Comparison of ENCODE assay signal across 12 cellular contexts in genomic region chr18:58967643-58968291, GRCh38.
DNase-seq lines count a peak whose midpoint lies in the region; ATAC-seq and TF ChIP-seq lines count a peak whose summit lies in the region.
"Had no signal": no experiment of that assay in that cellular context is flagged by ENCODE, and none has a peak within 500 bp of the region (broad histone marks: within the 10 kb centered on the region; RNA-seq: fewer than 3 reads in every experiment).

No MANE protein-coding gene starts in this region.

- peaks cover 22% of the 10 kb centered on the region; the same call in 1 of the 2 replicates for H3K79me2 ChIP-seq in OCI-LY7 (ENCODE audit: insufficient read depth, low read depth, low read length)

- peaks cover 63% of the 10 kb centered on the region for H3K4me1 ChIP-seq in OCI-LY7 (ENCODE audit: insufficient read depth, low read length, poor library complexity, severe bottlenecking)

- peaks cover 8% of the 10 kb centered on the region for H3K9me3 Mint-ChIP-seq in glutamatergic neuron (ENCODE audit: unreplicated experiment)

- peaks cover 23% of the 10 kb centered on the region for H3K36me3 ChIP-seq in OCI-LY7 (ENCODE audit: insufficient read depth, low read length)

- peaks cover 10% of the 10 kb centered on the region for H3K36me3 Mint-ChIP-seq in glutamatergic neuron (ENCODE audit: unreplicated experiment)

- H3K9me2 ChIP-seq in OCI-LY7 (ENCODE audit: insufficient read depth, low read length), result no peaks in the 10 kb centered on the region

- no peaks in the 10 kb centered on the region for H4K20me1 ChIP-seq in OCI-LY7 (ENCODE audit: insufficient read depth, low read length)

- no peak for TF ChIP-seq CTCF in OCI-LY7 (conservative IDR thresholded peaks at IDR 0.05; ENCODE audit: low read length)
- no peak for TF ChIP-seq CTCF in glutamatergic neuron (IDR thresholded peaks at IDR 0.05; ENCODE audit: partially characterized antibody, unreplicated experiment)

- H2AFZ ChIP-seq in OCI-LY7 (ENCODE audit: low read length), result no peak overlapping the region

- H3K27me3 Mint-ChIP-seq in glutamatergic neuron (ENCODE audit: unreplicated experiment), result peaks cover 10% of the 10 kb centered on the region

- no peak overlapping the region for H3K4me3 ChIP-seq in OCI-LY7 (ENCODE audit: low read depth, low read length, poor library complexity, severe bottlenecking)

- H3K4me1 Mint-ChIP-seq in glutamatergic neuron (ENCODE audit: low read depth, unreplicated experiment), result peaks cover 59% of the 10 kb centered on the region

- POLR2A ChIA-PET in OCI-LY7 (lab: Charles Lee), result interaction anchor here (1.0 to 1.2 kb wide), 2 partner anchors 10 to 22 kb away, joined by 3 to 4 read pairs; no protein-coding TSS in a partner anchor

- H3K27ac ChIP-seq in OCI-LY7 (ENCODE audit: low read depth, low read length, poor library complexity, severe bottlenecking), result peak overlapping the region; percentile 11

- peak overlapping the region; percentile 50 for H3K27ac Mint-ChIP-seq in glutamatergic neuron (ENCODE audit: unreplicated experiment)

- H3K9me3 ChIP-seq in OCI-LY7 (ENCODE audit: low read length), result no peaks in the 10 kb centered on the region

- H3K4me2 ChIP-seq in OCI-LY7 (ENCODE audit: low read length), result peak overlapping the region; percentile 79; the same call in 1 of the 2 replicates

- intact Hi-C loops in OCI-LY7 (cut with micrococcal nuclease; ENCODE audit: unreplicated experiment), result no loop called here

- no peak overlapping the region for H3K4me3 Mint-ChIP-seq in glutamatergic neuron (ENCODE audit: unreplicated experiment)

- DNase-seq in Ammon's horn (ENCODE audit: low spot score) (peak; percentile 38), OCI-LY7 (ENCODE audit: low spot score) (no peak), glutamatergic neuron (no peak), renal cortical epithelial cell (ENCODE audit: low read depth) (peak; percentile 62), GM03348 (ENCODE audit: low spot score) (no peak), NCI-H774 (lab: John Stamatoyannopoulos, UW) (no peak), NCI-H510A (lab: John Stamatoyannopoulos, UW) (no peak)
- DNase-seq: activated CD8-positive, alpha-beta memory T cell treated with anti-CD3 and anti-CD28 coated beads, Interleukin-2, amount 50 U/mL, for 48 hours; effector CD4-positive, alpha-beta T cell; MM.1S; SHP77 treated with DMSO at 0.1 percent for 48 hours had no signal

- CTCF ChIA-PET in OCI-LY7 (lab: Charles Lee; ENCODE audit: unreplicated experiment), result interaction anchor here (0.7 kb wide), 1 partner anchor 31 kb away, joined by 3 read pairs; no protein-coding TSS in a partner anchor

- ATAC-seq in HG02678 (IDR thresholded peaks at IDR 0.05; ENCODE audit: unreplicated experiment), result no peak

- no TSS peak for BruUV-seq in OCI-LY7 (replicated peaks; lab: Mats Ljungman, UMichigan)

Comparison
In these comparisons a context has a peak if more than half of its experiments do, and no peak if none do; other contexts are left out.
1. DNase-seq: peak in Ammon's horn (single experiment) and renal cortical epithelial cell (single experiment); none in OCI-LY7 (single experiment), glutamatergic neuron (single experiment), GM03348 (single experiment), NCI-H774 (single experiment) and NCI-H510A (single experiment).